In genomic region chr12:105083041-105083440, GRCh38 we compare ENCODE assay signal across 9 cellular contexts. TPM values are rescaled to one million over a fixed set of nuclear protein-coding genes. Genes with fewer than 3 reads are reported as not detected.
A peak's percentile ranks its signal among the peaks of the same experiment; 100 is the strongest.
DNase-seq lines count a peak whose midpoint lies in the region; ATAC-seq and TF ChIP-seq lines count a peak whose summit lies in the region.
"Had no signal": no experiment of that assay in that cellular context is flagged by ENCODE, and none has a peak within 500 bp of the region (broad histone marks: within the 10 kb centered on the region; RNA-seq: fewer than 3 reads in every experiment).

No MANE protein-coding gene starts in this region.

- H3K27me3 Mint-ChIP-seq in H9 (ENCODE audit: low read depth): peaks cover 17% of the 10 kb centered on the region

- peak overlapping the region; percentile 71 to 93; a peak in 2 of 5 replicates for H3K4me3 Mint-ChIP-seq in H9

- no peak for TF ChIP-seq CTCF in A673 (conservative IDR thresholded peaks at IDR 0.05; ENCODE audit: low read depth, low read length)
- no peak for TF ChIP-seq CTCF in H9 (conservative IDR thresholded peaks at IDR 0.05)
- TF ChIP-seq CTCF in astrocyte of the spinal cord (IDR thresholded peaks at IDR 0.05; ENCODE audit: low read depth, low read length): no peak
- TF ChIP-seq CTCF in gastrocnemius medialis (IDR thresholded peaks at IDR 0.05 in 4 of 5, conservative IDR thresholded peaks at IDR 0.05 in 1 of 5): no peak

- in situ Hi-C loops in astrocyte of the spinal cord (cut with HindIII; ENCODE audit: low sequenced_read_pairs) (no loop called here), gastrocnemius medialis (cut with MboI; ENCODE audit: low sequenced_read_pairs in 4 of 4) (no loop called here)

- no peak overlapping the region for H2AK5ac ChIP-seq in H9 (ENCODE audit: insufficient read length, low read length)

- H4K8ac ChIP-seq in H9 (replicated peaks; ENCODE audit: insufficient read length, low read depth, low read length): no peak overlapping the region

- no peak overlapping the region for H2BK5ac ChIP-seq in H9 (ENCODE audit: insufficient read length, low read length)

- H3K9me3 ChIP-seq in A673 (ENCODE audit: low read depth, low read length, poor library complexity, severe bottlenecking) (peaks cover 6% of the 10 kb centered on the region), H9 (ENCODE audit: control insufficient read depth, low read depth, low read length) (no peaks in the 10 kb centered on the region), iPS-15b (ENCODE audit: control insufficient read depth, insufficient read depth, low read length) (no peaks in the 10 kb centered on the region), gastrocnemius medialis (no peaks in the 10 kb centered on the region)

- no peak overlapping the region for H3T11ph ChIP-seq in H9 (ENCODE audit: low read length)

- H2AFZ ChIP-seq in H9 (ENCODE audit: low read length): no peak overlapping the region

- no peak overlapping the region for H2BK20ac ChIP-seq in H9 (ENCODE audit: low read depth, low read length, poor library complexity, severe bottlenecking)

- H3K27me3 ChIP-seq in A673 (replicated peaks; ENCODE audit: insufficient read depth, low read depth, low read length, poor library complexity) (no peaks in the 10 kb centered on the region), H9 (ENCODE audit: insufficient read depth, low read length) (no peaks in the 10 kb centered on the region), iPS-15b (ENCODE audit: control insufficient read depth, insufficient read depth, low read length) (peaks cover 9% of the 10 kb centered on the region), gastrocnemius medialis (no peaks in the 10 kb centered on the region)

- no peak overlapping the region for H2BK15ac ChIP-seq in H9 (ENCODE audit: low read depth, low read length)

- no peaks in the 10 kb centered on the region for H4K20me1 ChIP-seq in H9 (ENCODE audit: control insufficient read depth, insufficient read depth, insufficient read length)

- H3K23ac ChIP-seq in H9 (ENCODE audit: insufficient read length, low read depth, low read length): no peak overlapping the region

- POLR2A ChIA-PET in A673 (lab: Charles Lee; ENCODE audit: low non-redundant PET): no interaction called here

- no TSS peak for BruUV-seq in A673 (replicated peaks; lab: Mats Ljungman, UMichigan)

- no peaks in the 10 kb centered on the region for H3K79me1 ChIP-seq in H9 (ENCODE audit: insufficient read depth, low read depth, low read length, poor library complexity, severe bottlenecking)

- H4K5ac ChIP-seq in H9 (ENCODE audit: insufficient read length, low read depth, low read length): no peak overlapping the region

- no peak overlapping the region for H3K18ac ChIP-seq in H9 (ENCODE audit: insufficient read length, low read depth, low read length)

- peaks cover 6% of the 10 kb centered on the region for H3K4me1 ChIP-seq in A673 (ENCODE audit: insufficient read depth, low read length, poor library complexity, severe bottlenecking)
- H3K4me1 ChIP-seq in H9 (ENCODE audit: insufficient read depth, low read length): no peaks in the 10 kb centered on the region; the same call in 1 of the 2 replicates
- peaks cover 6% of the 10 kb centered on the region for H3K4me1 ChIP-seq in iPS-15b (ENCODE audit: control insufficient read depth, insufficient read depth, low read length)
- H3K4me1 ChIP-seq in gastrocnemius medialis: peaks cover 8 to 11% of the 10 kb centered on the region in 2 donors

- H3K9ac ChIP-seq in H9 (ENCODE audit: extremely low read depth, insufficient read length, low read length): no peak overlapping the region
- H3K9ac ChIP-seq in iPS-15b (ENCODE audit: low read depth, low read length): no peak overlapping the region

- no CpG with 5 or more reads among the region's 5 CpGs for WGBS in H9 (ENCODE audit: extremely low coverage, insufficient read length, low lambda C conversion rate)

- no peak overlapping the region for H3K4ac ChIP-seq in H9 (ENCODE audit: low read depth, low read length)

- no peak overlapping the region for H3K56ac ChIP-seq in H9 (ENCODE audit: insufficient read length, low read depth, low read length)

- CTCF ChIA-PET in A673 (lab: Charles Lee): interaction anchor here (0.5 kb wide), 1 partner anchor 714 kb away, joined by 3 read pairs; no protein-coding TSS in a partner anchor

- no peaks in the 10 kb centered on the region for H3K79me2 ChIP-seq in H9 (ENCODE audit: insufficient read depth, low read length)

- no peak overlapping the region for H3K27ac Mint-ChIP-seq in H9

- H3K4me3 ChIP-seq in A673 (ENCODE audit: low read depth, low read length, poor library complexity, severe bottlenecking): peak overlapping the region; percentile 53
- peak overlapping the region; percentile 78 for H3K4me3 ChIP-seq in astrocyte of the spinal cord (ENCODE audit: low read depth, low read length)
- peak overlapping the region; percentile 84 for H3K4me3 ChIP-seq in iPS-15b (ENCODE audit: low read depth, low read length)
- H3K4me3 ChIP-seq in gastrocnemius medialis: peak overlapping the region in 2 of 4 donors; percentile 42 to 62

- H3K4me2 ChIP-seq in H9 (ENCODE audit: insufficient read depth, insufficient read length, low read length): peak overlapping the region; percentile 78

- H3K4me1 Mint-ChIP-seq in H9: peaks cover 19 to 20% of the 10 kb centered on the region in 2 experiments

- no peak overlapping the region for H3K27ac ChIP-seq in A673 (ENCODE audit: low read depth, low read length, poor library complexity, severe bottlenecking)
- no peak overlapping the region for H3K27ac ChIP-seq in H9 (ENCODE audit: insufficient read length, low read depth, low read length)
- peak overlapping the region in 1 of 4 donors; percentile 47 for H3K27ac ChIP-seq in gastrocnemius medialis

- H2BK12ac ChIP-seq in H9 (ENCODE audit: insufficient read length, low read depth, low read length): no peak overlapping the region

- peaks cover 8% of the 10 kb centered on the region for H3K23me2 ChIP-seq in H9 (ENCODE audit: insufficient read length, low read depth, low read length, poor library complexity, severe bottlenecking)

- TF ChIP-seq POLR2A in gastrocnemius medialis (IDR thresholded peaks at IDR 0.05): no peak

- H3K14ac ChIP-seq in H9 (ENCODE audit: insufficient read depth, low read length): no peak overlapping the region; the same call in 1 of the 2 replicates

- H3K36me3 Mint-ChIP-seq in H9 (ENCODE audit: insufficient read depth in 1 of 3, low read depth in 3 of 3): peaks cover 0 to 6% (median 1%) of the 10 kb centered on the region in 3 experiments; a peak in 1 of 7 replicates

- H2BK120ac ChIP-seq in H9 (ENCODE audit: low read depth, low read length, poor library complexity, severe bottlenecking): no peak overlapping the region

- intact Hi-C loops in A673 (cut with micrococcal nuclease; ENCODE audit: unreplicated experiment) (no loop called here), gastrocnemius medialis (cut with DNase I; ENCODE audit: low total_unique reads) (no loop called here)

- H3K9me3 Mint-ChIP-seq in H9: peaks cover 1 to 7% of the 10 kb centered on the region in 2 experiments; a peak in 3 of 5 replicates

- H4K91ac ChIP-seq in H9 (ENCODE audit: insufficient read length, low read depth, low read length): no peak overlapping the region

- ATAC-seq in gastrocnemius medialis: no peak

- H3K36me3 ChIP-seq in A673 (ENCODE audit: insufficient read depth, low read length, poor library complexity, severe bottlenecking) (no peaks in the 10 kb centered on the region), iPS-15b (ENCODE audit: control insufficient read depth, insufficient read depth, low read length) (no peaks in the 10 kb centered on the region), gastrocnemius medialis (no peaks in the 10 kb centered on the region)

- DNase-seq in A673 (ENCODE audit: low spot score): no peak
- DNase-seq in H9: no peak
- DNase-seq in astrocyte of the spinal cord (ENCODE audit: low read depth, low spot score): no peak
- DNase-seq in stimulated activated CD4-positive, alpha-beta T cell treated with anti-CD3 and anti-CD28 coated beads, Interleukin-12 subunit alpha, Interleukin-12 subunit beta, amount 100 ng/mL, for 4 hours: no peak
- DNase-seq in GM19238 (ENCODE audit: insufficient read length, low spot score): no peak
- DNase-seq in gastrocnemius medialis: no peak
- DNase-seq in NCI-H2227 (lab: John Stamatoyannopoulos, UW; ENCODE audit: unreplicated experiment): no peak
- DNase-seq: NCI-H226 had no signal

RNA-seq across cellular contexts. Expression of gene ALDH1L2, which starts 1.2 kb away (rescaled TPM):
- total RNA-seq in A673 (2021) (3.4 and 4.9 TPM in 2 replicates), H9 (2021) (1.9 and 2.2 TPM in 2 replicates), gastrocnemius medialis (1 to 10 TPM in 3 of 4 donors, under 1 TPM in 1; 0.95 to 4.0 (median 1.7) TPM)

RNA-seq across cellular contexts. Expression of gene WASHC4, which starts 24.5 kb away (rescaled TPM):
- 37.0 and 39.1 TPM in 2 replicates for total RNA-seq in A673 (2021)
- total RNA-seq in H9 (2021): 41.2 and 45.3 TPM in 2 replicates
- 10 to 100 TPM; 23.6 to 53.2 (median 36.7) TPM for total RNA-seq in gastrocnemius medialis
